14 cellular contexts compared by ENCODE assay signal in genomic region chr15:66364944-66365343, GRCh38. TPM values are rescaled to one million over a fixed set of nuclear protein-coding genes. Genes with fewer than 3 reads are reported as not detected.
DNase-seq lines count a peak whose midpoint lies in the region; ATAC-seq and TF ChIP-seq lines count a peak whose summit lies in the region.
"Had no signal": no experiment of that assay in that cellular context is flagged by ENCODE, and none has a peak within 500 bp of the region (broad histone marks: within the 10 kb centered on the region; RNA-seq: fewer than 3 reads in every experiment).

No MANE protein-coding gene starts in this region.

- no peaks in the 10 kb centered on the region for H3K27me3 Mint-ChIP-seq in activated CD8-positive, alpha-beta memory T cell treated with anti-CD3 and anti-CD28 coated beads, Interleukin-2, amount 10 ng/mL, durations not matched to agents 7 days and 5 days
- H3K27me3 Mint-ChIP-seq: B cell; CD4-positive, alpha-beta T cell had no signal

- no peak overlapping the region for H3K4me3 Mint-ChIP-seq in activated CD8-positive, alpha-beta memory T cell treated with anti-CD3 and anti-CD28 coated beads, Interleukin-2, amount 10 ng/mL, durations not matched to agents 7 days and 5 days
- H3K4me3 Mint-ChIP-seq: B cell; CD4-positive, alpha-beta T cell; HFFc6 had no signal

- H3K27ac ChIP-seq in PC-9, result peak overlapping the region; percentile 61; the same call in 1 of the 2 replicates
- H3K27ac ChIP-seq in caudate nucleus (ENCODE audit: low read depth, low read length), result no peak overlapping the region
- H3K27ac ChIP-seq in lower lobe of right lung, result no peak overlapping the region
- H3K27ac ChIP-seq: HL-60 had no signal

- no peaks in the 10 kb centered on the region for H4K20me1 ChIP-seq in PC-9 (ENCODE audit: insufficient read depth)

- H3K79me2 ChIP-seq in PC-9 (ENCODE audit: low read depth), result no peaks in the 10 kb centered on the region

- POLR2A ChIA-PET in PC-9 (lab: Charles Lee; ENCODE audit: unreplicated experiment), result no interaction called here

- BruUV-seq in PC-9 (replicated peaks; lab: Mats Ljungman, UMichigan), result no TSS peak

- H2AFZ ChIP-seq in PC-9, result no peak overlapping the region

- TF ChIP-seq CTCF in PC-9 (conservative IDR thresholded peaks at IDR 0.05) (no peak), epithelial cell of esophagus (IDR thresholded peaks at IDR 0.05; ENCODE audit: insufficient read depth, low read depth, low read length, missing control alignments) (no peak), lower lobe of right lung (IDR thresholded peaks at IDR 0.05) (no peak)

- no peaks in the 10 kb centered on the region for H3K9me2 ChIP-seq in PC-9 (ENCODE audit: insufficient read depth)

- H3K36me3 ChIP-seq in PC-9 (ENCODE audit: low read depth), result no peaks in the 10 kb centered on the region
- no peaks in the 10 kb centered on the region for H3K36me3 ChIP-seq in lower lobe of right lung

- intact Hi-C loops in PC-9 (cut with micrococcal nuclease; ENCODE audit: unreplicated experiment) (loop anchor here (2.0 kb wide), 1 partner anchor 118 kb away; no protein-coding TSS in a partner anchor), sciatic nerve (cut with DNase I) (no loop called here), lower lobe of right lung (cut with DNase I) (no loop called here)

- H3K4me1 Mint-ChIP-seq in activated CD8-positive, alpha-beta memory T cell treated with anti-CD3 and anti-CD28 coated beads, Interleukin-2, amount 10 ng/mL, durations not matched to agents 7 days and 5 days, result peaks cover 6% of the 10 kb centered on the region

- peak; percentile 30 for ATAC-seq in left lobe of liver
- ATAC-seq in sciatic nerve, result no peak
- no peak for ATAC-seq in activated CD8-positive, alpha-beta memory T cell treated with anti-CD3 and anti-CD28 coated beads, Interleukin-2, amount 10 ng/mL, durations not matched to agents 7 days and 5 days
- ATAC-seq in lower lobe of right lung, result no peak

- no peaks in the 10 kb centered on the region for H3K9me3 Mint-ChIP-seq in activated CD8-positive, alpha-beta memory T cell treated with anti-CD3 and anti-CD28 coated beads, Interleukin-2, amount 10 ng/mL, durations not matched to agents 7 days and 5 days (ENCODE audit: low read depth)
- H3K9me3 Mint-ChIP-seq: CD4-positive, alpha-beta T cell; HFFc6 had no signal

- H3K27me3 ChIP-seq in PC-9 (ENCODE audit: insufficient read depth, low read depth) (no peaks in the 10 kb centered on the region), lower lobe of right lung (ENCODE audit: low read depth) (no peaks in the 10 kb centered on the region)

- DNase-seq in PC-9 (peak; percentile 57 to 71), epithelial cell of esophagus (ENCODE audit: low read depth) (peak; percentile 36), left lobe of liver (ENCODE audit: low spot score) (no peak), sciatic nerve (ENCODE audit: low spot score) (no peak), caudate nucleus (lab: John Stamatoyannopoulos, UW) (no peak), lower lobe of right lung (no peak)
- no peak for DNase-seq in activated CD8-positive, alpha-beta memory T cell treated with anti-CD3 and anti-CD28 coated beads, Interleukin-2, amount 10 ng/mL, durations not matched to agents 7 days and 5 days
- DNase-seq: C1 segment of cervical spinal cord; CD4-positive, alpha-beta T cell; DMS79; HCEC 1CT; HFFc6 had no signal

- H3K4me1 ChIP-seq in PC-9 (replicated peaks; ENCODE audit: insufficient read depth) (peaks cover 29% of the 10 kb centered on the region), lower lobe of right lung (no peaks in the 10 kb centered on the region)

- H3K4me3 ChIP-seq in PC-9, result no peak overlapping the region
- H3K4me3 ChIP-seq in epithelial cell of esophagus (ENCODE audit: low read length), result no peak overlapping the region
- no peak overlapping the region for H3K4me3 ChIP-seq in lower lobe of right lung

- CTCF ChIA-PET in PC-9 (lab: Charles Lee), result interaction anchor here (0.6 kb wide), 1 partner anchor 46 kb away, joined by 8 read pairs; no protein-coding TSS in a partner anchor
- CTCF ChIA-PET in activated CD8-positive, alpha-beta memory T cell treated with anti-CD3 and anti-CD28 coated beads, Interleukin-2, amount 10 ng/mL, durations not matched to agents 7 days and 5 days (lab: Charles Lee), result no interaction called here

- no peak overlapping the region for H3K27ac Mint-ChIP-seq in activated CD8-positive, alpha-beta memory T cell treated with anti-CD3 and anti-CD28 coated beads, Interleukin-2, amount 10 ng/mL, durations not matched to agents 7 days and 5 days
- H3K27ac Mint-ChIP-seq: B cell; CD4-positive, alpha-beta T cell; HFFc6 had no signal

- H3K4me2 ChIP-seq in PC-9, result peak overlapping the region; percentile 51

- H3K9me3 ChIP-seq in PC-9 (ENCODE audit: insufficient read depth, low read depth) (no peaks in the 10 kb centered on the region), lower lobe of right lung (no peaks in the 10 kb centered on the region)

- H3F3A ChIP-seq in PC-9 (ENCODE audit: insufficient read depth, low read depth), result peaks cover 3% of the 10 kb centered on the region; the same call in 1 of the 2 replicates

- no peaks in the 10 kb centered on the region for H3K36me3 Mint-ChIP-seq in activated CD8-positive, alpha-beta memory T cell treated with anti-CD3 and anti-CD28 coated beads, Interleukin-2, amount 10 ng/mL, durations not matched to agents 7 days and 5 days

RNA-seq across cellular contexts. Expression of gene TIPIN, which starts 8.5 kb away (rescaled TPM):
- total RNA-seq in PC-9 (2021) (12.9 and 13.1 TPM in 2 replicates), left lobe of liver (2.5 TPM), sciatic nerve (10.0 TPM), lower lobe of right lung (6.9 TPM)
- total RNA-seq in activated CD8-positive, alpha-beta memory T cell treated with anti-CD3 and anti-CD28 coated beads, Interleukin-2, amount 10 ng/mL, durations not matched to agents 7 days and 5 days, result 10 to 100 TPM; 34.3 to 40.2 TPM

RNA-seq across cellular contexts. Expression of gene MAP2K1, which starts 21.8 kb away (rescaled TPM):
- total RNA-seq in PC-9 (2021) (78.6 and 95.5 TPM in 2 replicates), left lobe of liver (73.8 TPM), sciatic nerve (37.2 TPM), lower lobe of right lung (53.6 TPM)
- 10 to 100 TPM; 83.3 to 83.5 TPM for total RNA-seq in activated CD8-positive, alpha-beta memory T cell treated with anti-CD3 and anti-CD28 coated beads, Interleukin-2, amount 10 ng/mL, durations not matched to agents 7 days and 5 days

Comparison
In these comparisons a context has a peak if more than half of its experiments do, and no peak if none do; other contexts are left out.
1. DNase-seq: peak in PC-9 (2 of 2) and epithelial cell of esophagus (single experiment); none in left lobe of liver (single experiment), sciatic nerve (single experiment), activated CD8-positive, alpha-beta memory T cell treated with anti-CD3 and anti-CD28 coated beads, Interleukin-2, amount 10 ng/mL, durations not matched to agents 7 days and 5 days (single experiment), caudate nucleus (0 of 61) and lower lobe of right lung (single experiment).